8 cellular contexts compared by ENCODE assay signal in the genomic region with DNA sequence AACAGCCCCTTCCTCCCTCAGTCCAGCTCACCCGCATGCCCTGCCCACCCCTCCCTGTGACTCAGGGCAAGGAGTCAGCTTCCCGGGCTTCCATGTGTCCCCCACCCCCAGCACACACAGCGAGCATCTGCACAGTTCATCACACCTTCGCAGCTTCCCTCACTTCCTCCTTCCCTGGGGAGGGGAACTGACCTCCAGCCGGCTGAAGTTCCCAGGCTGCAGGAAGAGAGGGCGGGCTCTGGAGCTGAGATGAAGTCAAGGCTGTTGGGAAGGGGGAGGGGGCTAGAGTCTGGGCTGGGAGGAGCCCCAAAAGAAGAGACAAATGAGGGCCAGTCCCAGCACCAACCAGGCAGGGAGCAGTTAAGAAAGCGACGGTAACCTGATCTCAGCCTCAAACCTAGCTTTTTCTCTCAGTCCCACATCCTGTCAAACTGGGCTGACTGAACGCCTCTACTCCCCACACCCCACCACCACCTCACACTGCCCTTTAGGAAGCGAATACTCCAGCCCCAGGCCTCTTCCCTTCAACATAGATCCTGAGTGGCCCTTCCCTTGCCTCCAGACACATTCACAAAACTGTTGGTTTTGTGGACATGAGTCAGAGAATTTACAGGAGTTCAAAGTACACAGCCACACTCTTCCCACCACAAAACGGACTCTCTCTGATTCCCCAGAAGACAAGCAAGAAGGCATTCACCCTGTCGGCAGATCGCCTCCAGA. TPM values are rescaled to one million over a fixed set of nuclear protein-coding genes. Genes with fewer than 3 reads are reported as not detected.
DNase-seq lines count a peak whose midpoint lies in the region; ATAC-seq and FAIRE-seq lines count a peak whose summit lies in the region.

No MANE protein-coding gene starts in this region.

- H3K36me3 Mint-ChIP-seq in activated T-helper 17 cell treated with anti-CD3 and anti-CD28 coated beads, Interleukin-2, amount 50 U/mL, for 72 hours (ENCODE audit: low read depth): peaks cover 17% of the 10 kb centered on the region
- H3K36me3 Mint-ChIP-seq in natural killer cell treated with Interleukin-12 subunit alpha and Interleukin-12 subunit beta and Interleukin-15 and Interleukin-18, amount 100 ng/mL, for 72 hours: peaks cover 9% of the 10 kb centered on the region

- H3K27ac Mint-ChIP-seq in activated T-helper 17 cell treated with anti-CD3 and anti-CD28 coated beads, Interleukin-2, amount 50 U/mL, for 72 hours: peak overlapping the region; percentile 66
- peak overlapping the region; percentile 91 to 98 for H3K27ac Mint-ChIP-seq in natural killer cell treated with Interleukin-12 subunit alpha and Interleukin-12 subunit beta and Interleukin-15 and Interleukin-18, amount 100 ng/mL, for 72 hours

- peak; percentile 38 for DNase-seq in DMS114 treated with DMSO at 0.1 percent for 48 hours (lab: John Stamatoyannopoulos, UW; ENCODE audit: unreplicated experiment)
- DNase-seq in GM19239 (ENCODE audit: insufficient read length, low spot score): peak; percentile 91
- DNase-seq in NCI-H748 (lab: John Stamatoyannopoulos, UW; ENCODE audit: unreplicated experiment): peak; percentile 71
- DNase-seq in fibroblast of the conjunctiva (ENCODE audit: low read depth): peak; percentile 91
- peak; percentile 83 for DNase-seq in natural killer cell treated with Interleukin-12 subunit alpha and Interleukin-12 subunit beta and Interleukin-15 and Interleukin-18, amount 100 ng/mL, for 72 hours (ENCODE audit: low spot score)
- no peak for DNase-seq in T-helper 9 cell

- ATAC-seq in HG03280 (IDR thresholded peaks at IDR 0.05; ENCODE audit: unreplicated experiment): peak; percentile 46
- ATAC-seq in activated T-helper 17 cell treated with anti-CD3 and anti-CD28 coated beads, Interleukin-2, amount 50 U/mL, for 72 hours (replicated peaks): peak; percentile 69
- peak; percentile 73 to 75 for ATAC-seq in natural killer cell treated with Interleukin-12 subunit alpha and Interleukin-12 subunit beta and Interleukin-15 and Interleukin-18, amount 100 ng/mL, for 72 hours

- peak; percentile 89 for FAIRE-seq in GM19239 (lab: Jason Lieb, UNC)

- peaks cover 37% of the 10 kb centered on the region for H3K4me1 Mint-ChIP-seq in activated T-helper 17 cell treated with anti-CD3 and anti-CD28 coated beads, Interleukin-2, amount 50 U/mL, for 72 hours
- peaks cover 59 to 65% of the 10 kb centered on the region in 2 donors for H3K4me1 Mint-ChIP-seq in natural killer cell treated with Interleukin-12 subunit alpha and Interleukin-12 subunit beta and Interleukin-15 and Interleukin-18, amount 100 ng/mL, for 72 hours (ENCODE audit: low read depth in 2 of 2)

- H3K27me3 Mint-ChIP-seq in activated T-helper 17 cell treated with anti-CD3 and anti-CD28 coated beads, Interleukin-2, amount 50 U/mL, for 72 hours: no peaks in the 10 kb centered on the region
- H3K27me3 Mint-ChIP-seq in natural killer cell treated with Interleukin-12 subunit alpha and Interleukin-12 subunit beta and Interleukin-15 and Interleukin-18, amount 100 ng/mL, for 72 hours: peaks cover 0 to 3% of the 10 kb centered on the region in 2 donors

- no peaks in the 10 kb centered on the region for H3K9me3 Mint-ChIP-seq in activated T-helper 17 cell treated with anti-CD3 and anti-CD28 coated beads, Interleukin-2, amount 50 U/mL, for 72 hours
- no peaks in the 10 kb centered on the region for H3K9me3 Mint-ChIP-seq in natural killer cell treated with Interleukin-12 subunit alpha and Interleukin-12 subunit beta and Interleukin-15 and Interleukin-18, amount 100 ng/mL, for 72 hours

- H3K4me3 Mint-ChIP-seq in activated T-helper 17 cell treated with anti-CD3 and anti-CD28 coated beads, Interleukin-2, amount 50 U/mL, for 72 hours: peak overlapping the region; percentile 79
- H3K4me3 Mint-ChIP-seq in natural killer cell treated with Interleukin-12 subunit alpha and Interleukin-12 subunit beta and Interleukin-15 and Interleukin-18, amount 100 ng/mL, for 72 hours: peak overlapping the region; percentile 91

RNA-seq across cellular contexts. Expression of a gene that starts 1.9 kb away (rescaled TPM):
- 10 to 100 TPM; 39.5 to 59.4 TPM for total RNA-seq in activated T-helper 17 cell treated with anti-CD3 and anti-CD28 coated beads, Interleukin-2, amount 50 U/mL, for 72 hours
- 100 to 1,000 TPM in 1 of 2 donors, 10 to 100 TPM in 1; 77.2 to 132 TPM for total RNA-seq in natural killer cell treated with Interleukin-12 subunit alpha and Interleukin-12 subunit beta and Interleukin-15 and Interleukin-18, amount 100 ng/mL, for 72 hours

RNA-seq across cellular contexts. Expression of a gene that starts 10.1 kb away (rescaled TPM):
- under 1 TPM; 0.30 to 0.69 TPM for total RNA-seq in activated T-helper 17 cell treated with anti-CD3 and anti-CD28 coated beads, Interleukin-2, amount 50 U/mL, for 72 hours
- total RNA-seq in natural killer cell treated with Interleukin-12 subunit alpha and Interleukin-12 subunit beta and Interleukin-15 and Interleukin-18, amount 100 ng/mL, for 72 hours: not detected

RNA-seq across cellular contexts. Expression of a gene that starts 30.6 kb away (rescaled TPM):
- 10 to 100 TPM; 54.7 to 59.3 TPM for total RNA-seq in activated T-helper 17 cell treated with anti-CD3 and anti-CD28 coated beads, Interleukin-2, amount 50 U/mL, for 72 hours
- 10 to 100 TPM; 71.0 to 78.0 TPM for total RNA-seq in natural killer cell treated with Interleukin-12 subunit alpha and Interleukin-12 subunit beta and Interleukin-15 and Interleukin-18, amount 100 ng/mL, for 72 hours
